ENCODE assay signal across 14 cellular contexts in the genomic region with DNA sequence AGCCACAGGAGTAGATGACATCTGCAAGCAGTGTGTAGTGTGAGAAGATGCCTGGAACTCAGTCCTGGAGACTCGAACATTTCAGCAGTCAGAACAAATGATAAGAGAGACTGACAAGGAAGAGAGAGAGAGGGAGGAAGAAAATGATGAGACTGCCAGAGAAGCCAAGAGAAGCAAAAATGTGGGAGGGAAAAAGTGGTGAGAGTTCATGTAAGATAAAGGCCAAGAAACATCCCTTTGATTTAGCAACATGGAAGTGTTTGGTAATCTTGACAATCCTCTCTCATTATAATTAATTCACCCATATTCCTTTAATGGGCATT. TPM values are rescaled to one million over a fixed set of nuclear protein-coding genes. Genes with fewer than 3 reads are reported as not detected.
DNase-seq lines count a peak whose midpoint lies in the region; ATAC-seq, FAIRE-seq and TF ChIP-seq lines count a peak whose summit lies in the region.
"Had no signal": no experiment of that assay in that cellular context is flagged by ENCODE, and none has a peak within 500 bp of the region (broad histone marks: within the 10 kb centered on the region; RNA-seq: fewer than 3 reads in every experiment).

No MANE protein-coding gene starts in this region.

- ATAC-seq in lung (ENCODE audit: insufficient read depth, low FRiP score) (peak; percentile 7), HG02798 (IDR thresholded peaks at IDR 0.05; ENCODE audit: poor library complexity, unreplicated experiment) (no peak), GM21360 (IDR thresholded peaks at IDR 0.05; ENCODE audit: unreplicated experiment) (no peak)
- ATAC-seq: foreskin keratinocyte had no signal

- H3K9me3 ChIP-seq in HEK293 (ENCODE audit: control insufficient read depth, insufficient read depth, low read depth, low read length) (no peaks in the 10 kb centered on the region), astrocyte (ENCODE audit: insufficient read depth, low read depth, low read length) (no peaks in the 10 kb centered on the region), lung (ENCODE audit: control insufficient read depth in 2 of 2, insufficient read depth in 1 of 2, low read length in 1 of 2) (no peaks in the 10 kb centered on the region), subcutaneous abdominal adipose tissue (ENCODE audit: control insufficient read depth in 5 of 5, low read length in 5 of 5) (no peaks in the 10 kb centered on the region)

- H3K9ac ChIP-seq in astrocyte (ENCODE audit: low read length) = no peak overlapping the region
- peak overlapping the region in 2 of 5 donors; percentile 15 to 86 for H3K9ac ChIP-seq in subcutaneous abdominal adipose tissue (ENCODE audit: low read length in 5 of 5)

- CTCF ChIA-PET in HEK293 (lab: Yijun Ruan, JAX) = interaction anchor here (1.3 kb wide), 1 partner anchor 74 kb away, joined by 3 read pairs; no protein-coding TSS in a partner anchor

- H3K4me3 Mint-ChIP-seq in astrocyte (ENCODE audit: unreplicated experiment) = no peak overlapping the region
- H3K4me3 Mint-ChIP-seq: activated CD4-positive, alpha-beta memory T cell treated with anti-CD3 and anti-CD28 coated beads for 36 hours; CD14-positive monocyte had no signal

- H3K36me3 Mint-ChIP-seq in astrocyte (ENCODE audit: low read depth, unreplicated experiment) = peaks cover 2% of the 10 kb centered on the region
- H3K36me3 Mint-ChIP-seq: CD14-positive monocyte had no signal

- DNase-seq in astrocyte (ENCODE audit: low read depth) (no peak), lung (ENCODE audit: low spot score) (no peak), SW 1271 (lab: John Stamatoyannopoulos, UW) (no peak), NCI-H2029 (lab: John Stamatoyannopoulos, UW) (no peak)
- DNase-seq: activated CD4-positive, alpha-beta memory T cell treated with anti-CD3 and anti-CD28 coated beads for 36 hours; activated naive CD4-positive, alpha-beta T cell treated with Interleukin-2 at 50 U/mL for 16 hours; foreskin keratinocyte had no signal

- peak overlapping the region; percentile 79 for H3K4me2 ChIP-seq in astrocyte (ENCODE audit: low read length)

- H3K27me3 ChIP-seq in astrocyte (ENCODE audit: insufficient read depth, low read length) = no peaks in the 10 kb centered on the region
- H3K27me3 ChIP-seq in lung (ENCODE audit: control insufficient read depth, insufficient read depth) = no peaks in the 10 kb centered on the region
- no peaks in the 10 kb centered on the region for H3K27me3 ChIP-seq in subcutaneous abdominal adipose tissue (ENCODE audit: control insufficient read depth in 5 of 5, insufficient read depth in 4 of 5, low read length in 5 of 5)
- H3K27me3 ChIP-seq: foreskin keratinocyte had no signal

- H3K9me3 Mint-ChIP-seq in astrocyte (ENCODE audit: unreplicated experiment) = no peaks in the 10 kb centered on the region
- H3K9me3 Mint-ChIP-seq: activated CD4-positive, alpha-beta memory T cell treated with anti-CD3 and anti-CD28 coated beads for 36 hours; CD14-positive monocyte had no signal

- no peaks in the 10 kb centered on the region; a peak in 1 of 3 replicates for H3K36me3 ChIP-seq in HEK293 (ENCODE audit: control insufficient read depth in 2 of 2, insufficient read depth in 1 of 2, low read length in 2 of 2)
- H3K36me3 ChIP-seq in astrocyte (ENCODE audit: insufficient read depth, low read length) = peaks cover 2% of the 10 kb centered on the region
- H3K36me3 ChIP-seq in lung (ENCODE audit: control insufficient read depth in 2 of 2, insufficient read depth in 2 of 2, low read length in 2 of 2) = peaks cover 0 to 3% of the 10 kb centered on the region in 2 donors
- peaks cover 0 to 6% (median 0%) of the 10 kb centered on the region in 5 donors for H3K36me3 ChIP-seq in subcutaneous abdominal adipose tissue (ENCODE audit: control insufficient read depth in 5 of 5, insufficient read depth in 5 of 5, low read length in 5 of 5)

- TF ChIP-seq CTCF in HEK293 (tag by site-specific recombination; IDR thresholded peaks at IDR 0.05) (no peak), astrocyte (IDR thresholded peaks at IDR 0.05; ENCODE audit: insufficient read depth, low read depth, low read length) (no peak), lung (IDR thresholded peaks at IDR 0.05; ENCODE audit: control extremely low read depth, extremely low read depth) (no peak)

- no peaks in the 10 kb centered on the region for H4K20me1 ChIP-seq in astrocyte (ENCODE audit: insufficient read depth, low read length)

- POLR2A ChIA-PET in HEK293 (lab: Yijun Ruan, JAX) = no interaction called here

- no peak for FAIRE-seq in astrocyte (lab: Jason Lieb, UNC)
- FAIRE-seq: G401.6, islet of Langerhans had no signal

- H3K27ac ChIP-seq in HEK293 (ENCODE audit: extremely low read depth, low read depth, low read length) (no peak overlapping the region), astrocyte (ENCODE audit: low read depth, low read length) (peak overlapping the region; percentile 94), lung (ENCODE audit: low read depth in 1 of 2, low read length in 1 of 2) (peak overlapping the region in 1 of 2 donors; percentile 56), subcutaneous abdominal adipose tissue (ENCODE audit: low read depth, low read length) (peak overlapping the region; percentile 100)
- H3K27ac ChIP-seq: foreskin keratinocyte had no signal

- WGBS in lung, 2 donors = 59 to 63% methylated on average over 1 of the region's 1 CpG

- H3K4me3 ChIP-seq in HEK293 (ENCODE audit: low read depth, low read length) = no peak overlapping the region
- H3K4me3 ChIP-seq in astrocyte (ENCODE audit: insufficient read depth, low read depth, low read length) = no peak overlapping the region
- H3K4me3 ChIP-seq in lung = no peak overlapping the region
- H3K4me3 ChIP-seq in subcutaneous abdominal adipose tissue (ENCODE audit: low read depth in 1 of 5, low read length in 5 of 5) = peak overlapping the region in 3 of 5 donors; percentile 1 to 17 (median 13)

- no peaks in the 10 kb centered on the region for H3K79me2 ChIP-seq in astrocyte (ENCODE audit: insufficient read depth, low read length)

- H3K27ac Mint-ChIP-seq in astrocyte (ENCODE audit: unreplicated experiment) = peak overlapping the region; percentile 70
- H3K27ac Mint-ChIP-seq: activated CD4-positive, alpha-beta memory T cell treated with anti-CD3 and anti-CD28 coated beads for 36 hours had no signal

- H3K27me3 Mint-ChIP-seq in astrocyte (ENCODE audit: low read depth, unreplicated experiment) = no peaks in the 10 kb centered on the region
- H3K27me3 Mint-ChIP-seq: activated CD4-positive, alpha-beta memory T cell treated with anti-CD3 and anti-CD28 coated beads for 36 hours had no signal

- H2AFZ ChIP-seq in astrocyte (ENCODE audit: low read depth, low read length) = no peak overlapping the region

- H3K4me1 ChIP-seq in HEK293 (ENCODE audit: control insufficient read depth, insufficient read depth, low read length) (peaks cover 15% of the 10 kb centered on the region), astrocyte (ENCODE audit: insufficient read depth, low read length) (peaks cover 30% of the 10 kb centered on the region), lung (ENCODE audit: control insufficient read depth in 2 of 2, insufficient read depth in 2 of 2, low read length in 2 of 2) (peaks cover 6 to 10% of the 10 kb centered on the region in 2 donors), subcutaneous abdominal adipose tissue (ENCODE audit: control insufficient read depth in 5 of 5, insufficient read depth in 5 of 5, low read length in 5 of 5) (peaks cover 5 to 67% (median 47%) of the 10 kb centered on the region in 5 donors)

- peaks cover 32% of the 10 kb centered on the region for H3K4me1 Mint-ChIP-seq in astrocyte (ENCODE audit: low read depth, unreplicated experiment)

TF ChIP-seq in HEK293, 187 proteins besides CTCF, POLR2A, EP300 and RAD21:
- TF ChIP-seq HOXA7 (CRISPR knock-in tag; IDR thresholded peaks at IDR 0.05; ENCODE audit: borderline replicate concordance) (no peak), ZNF548 (tag by site-specific recombination; IDR thresholded peaks at IDR 0.05) (no peak), ZBTB17 (tag by site-specific recombination; IDR thresholded peaks at IDR 0.05) (0 out of 2 replicates have a peak, but pooled peaks have one; percentile 22), ZNF112 (tag by site-specific recombination; IDR thresholded peaks at IDR 0.05) (no peak)

RNA-seq across cellular contexts. Expression of a gene that starts 42.6 kb away (rescaled TPM):
- total RNA-seq in astrocyte (169 and 173 TPM in 2 replicates), lung (10 to 100 TPM; 55.8 to 69.7 TPM)
- polyA plus RNA-seq in lung = 10 to 100 TPM; 25.0 to 35.5 TPM

Comparison
In these comparisons a context has a peak if more than half of its experiments do, and no peak if none do; other contexts are left out.
1. H3K4me3 ChIP-seq: peak in subcutaneous abdominal adipose tissue (3 of 5); none in HEK293 (single experiment), astrocyte (single experiment) and lung (single experiment).